In the genomic region with DNA sequence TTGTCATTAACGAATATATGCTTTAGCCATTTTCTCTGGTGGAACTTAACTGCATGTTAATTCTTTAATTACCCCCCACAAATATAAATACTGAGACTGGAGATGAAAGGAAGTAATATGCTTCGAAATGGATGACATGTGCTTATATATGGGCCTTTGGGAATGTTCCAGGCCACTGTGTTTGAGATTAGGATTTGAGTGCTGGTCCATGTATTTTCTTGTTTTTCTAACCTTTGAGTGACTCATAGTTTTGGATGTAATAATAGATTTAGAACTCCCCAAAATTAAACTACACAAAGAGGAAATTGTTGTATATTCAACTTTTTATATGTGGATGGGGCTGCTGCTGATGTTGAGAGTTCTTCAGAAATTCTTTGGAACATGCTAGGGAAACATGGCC, we compare ENCODE assay signal across 2 cellular contexts.
TF ChIP-seq lines count a peak whose summit lies in the region.

No MANE protein-coding gene starts in this region.

TF ChIP-seq in IMR-90, 13 proteins besides CTCF, POLR2A, EP300 and RAD21:
- TF ChIP-seq CHD1 (IDR thresholded peaks at IDR 0.05; ENCODE audit: low read depth, low read length) (no peak), FOS (IDR thresholded peaks at IDR 0.05; ENCODE audit: low read depth, low read length) (no peak), USF2 (IDR thresholded peaks at IDR 0.05; ENCODE audit: low read depth, low read length) (no peak), BHLHE40 (IDR thresholded peaks at IDR 0.05; ENCODE audit: low read depth, low read length) (no peak), MAZ (IDR thresholded peaks at IDR 0.05; ENCODE audit: borderline replicate concordance, low read depth, low read length) (no peak), SMC3 (IDR thresholded peaks at IDR 0.05; ENCODE audit: low read depth, low read length) (no peak), MAFK (IDR thresholded peaks at IDR 0.05; ENCODE audit: low read depth, low read length) (no peak)

TF ChIP-seq in endothelial cell of umbilical vein, 7 proteins besides CTCF, POLR2A, EP300 and RAD21:
- TF ChIP-seq FOS (IDR thresholded peaks at IDR 0.05; ENCODE audit: borderline replicate concordance, insufficient read depth, low read length), result peak; percentile 30
- TF ChIP-seq GATA2 (IDR thresholded peaks at IDR 0.05; ENCODE audit: insufficient read depth, insufficient read length, low read depth, low read length), result no peak
- no peak for TF ChIP-seq JUN (IDR thresholded peaks at IDR 0.05; ENCODE audit: borderline replicate concordance, insufficient read depth, insufficient read length, low read depth)
- TF ChIP-seq POLR2AphosphoS5 (IDR thresholded peaks at IDR 0.05; ENCODE audit: insufficient read depth, low read depth, low read length), result no peak
